In the genomic region with DNA sequence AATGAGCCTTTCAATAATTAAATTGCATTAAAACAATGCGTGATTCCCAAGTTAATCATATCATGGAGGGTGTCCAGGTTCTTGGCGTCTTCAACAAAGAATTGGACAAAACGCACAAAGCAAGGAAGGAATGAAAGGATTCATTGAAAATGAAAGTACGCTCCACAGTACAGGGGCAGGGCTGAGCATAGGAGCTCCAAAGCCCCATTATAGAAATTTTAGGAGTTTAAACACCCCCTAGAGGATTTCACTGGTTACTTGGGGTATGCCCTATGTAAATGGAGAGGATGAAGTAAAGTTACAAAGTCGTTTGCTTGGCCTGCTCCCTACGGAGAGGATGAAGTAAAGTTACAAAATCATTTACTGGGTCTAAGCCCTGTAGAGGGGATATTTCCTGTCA, we compare ENCODE assay signal across 25 cellular contexts.
"Had no signal": no experiment of that assay in that cellular context is flagged by ENCODE, and none has a peak within 500 bp of the region (broad histone marks: within the 10 kb centered on the region; RNA-seq: fewer than 3 reads in every experiment).

No MANE protein-coding gene starts in this region.

- H3K4me1 Mint-ChIP-seq: activated CD4-positive, alpha-beta memory T cell treated with anti-CD3 and anti-CD28 coated beads, Interleukin-2, amount 10 ng/mL, durations not matched to agents 7 days and 5 days; activated naive CD8-positive, alpha-beta T cell treated with anti-CD3 and anti-CD28 coated beads, Interleukin-2, amount 10 ng/mL, durations not matched to agents 7 days and 5 days; activated T-helper 17 cell treated with anti-CD3 and anti-CD28 coated beads, Interleukin-2, amount 50 U/mL, for 72 hours had no signal

- FAIRE-seq: RCC 7860 had no signal

- H3K4me1 ChIP-seq: adrenal gland, SJSA1 had no signal

- H3K9me3 ChIP-seq: adrenal gland, SJSA1 had no signal

- H3K27ac Mint-ChIP-seq: activated CD4-positive, alpha-beta memory T cell treated with anti-CD3 and anti-CD28 coated beads, Interleukin-2, amount 10 ng/mL, durations not matched to agents 7 days and 5 days; activated naive CD8-positive, alpha-beta T cell treated with anti-CD3 and anti-CD28 coated beads, Interleukin-2, amount 10 ng/mL, durations not matched to agents 7 days and 5 days; activated T-helper 17 cell treated with anti-CD3 and anti-CD28 coated beads, Interleukin-2, amount 50 U/mL, for 72 hours; T-helper 1 cell treated with Interleukin-12 subunit alpha and Interleukin-12 subunit beta and Interleukin-4 antibody, amounts not matched to agents 30 μg/mL and 1 μg/mL, for 36 hours had no signal

- H3K27ac ChIP-seq: adrenal gland, SJSA1 had no signal

- DNase-seq: activated CD4-positive, alpha-beta memory T cell treated with anti-CD3 and anti-CD28 coated beads, Interleukin-2, amount 10 ng/mL, durations not matched to agents 7 days and 5 days; activated CD4-positive, alpha-beta T cell treated with anti-CD3 and anti-CD28 coated beads, Interleukin-2, amount 50 U/mL, for 1 hour; activated CD4-positive, CD25-positive, alpha-beta regulatory T cell; activated gamma-delta T cell; activated naive CD4-positive, alpha-beta T cell treated with anti-CD3 and anti-CD28 coated beads, Interleukin-2, amount 50 U/mL, for 16 hours; activated naive CD8-positive, alpha-beta T cell treated with anti-CD3 and anti-CD28 coated beads, Interleukin-2, amount 10 ng/mL, durations not matched to agents 7 days and 5 days; activated T-cell treated with anti-CD3 and anti-CD28 coated beads for 4 hours; activated T-cell treated with anti-CD3 and anti-CD28 coated beads, Interleukin-2, amount 50 U/mL, for 48 hours; adrenal gland; anterior cingulate cortex; cerebellar nuclear complex; MM.1S; NCI-H1105 treated with DMSO at 0.1 percent for 48 hours; NCI-H1436 treated with DMSO at 0.1 percent for 48 hours; NCI-H187; NCI-H2081; NCI-H510A treated with DMSO at 0.1 percent for 48 hours; NCI-H69; PC-3; SHP77; T-helper 9 cell had no signal

- H3K27me3 Mint-ChIP-seq: activated CD4-positive, alpha-beta memory T cell treated with anti-CD3 and anti-CD28 coated beads, Interleukin-2, amount 10 ng/mL, durations not matched to agents 7 days and 5 days; activated naive CD8-positive, alpha-beta T cell treated with anti-CD3 and anti-CD28 coated beads, Interleukin-2, amount 10 ng/mL, durations not matched to agents 7 days and 5 days; activated T-helper 17 cell treated with anti-CD3 and anti-CD28 coated beads, Interleukin-2, amount 50 U/mL, for 72 hours had no signal

- H3K36me3 Mint-ChIP-seq: activated naive CD8-positive, alpha-beta T cell treated with anti-CD3 and anti-CD28 coated beads, Interleukin-2, amount 10 ng/mL, durations not matched to agents 7 days and 5 days had no signal

- ATAC-seq: activated T-helper 17 cell treated with anti-CD3 and anti-CD28 coated beads, Interleukin-2, amount 50 U/mL, for 72 hours; PC-3 had no signal

- H3K4me3 Mint-ChIP-seq: activated CD4-positive, alpha-beta memory T cell treated with anti-CD3 and anti-CD28 coated beads, Interleukin-2, amount 10 ng/mL, durations not matched to agents 7 days and 5 days; activated naive CD8-positive, alpha-beta T cell treated with anti-CD3 and anti-CD28 coated beads, Interleukin-2, amount 10 ng/mL, durations not matched to agents 7 days and 5 days; activated T-helper 17 cell treated with anti-CD3 and anti-CD28 coated beads, Interleukin-2, amount 50 U/mL, for 72 hours; T-helper 1 cell treated with Interleukin-12 subunit alpha and Interleukin-12 subunit beta and Interleukin-4 antibody, amounts not matched to agents 30 μg/mL and 1 μg/mL, for 36 hours had no signal

- H3K36me3 ChIP-seq: adrenal gland, SJSA1 had no signal

- H3K27me3 ChIP-seq: adrenal gland, SJSA1 had no signal

- H3K4me3 ChIP-seq: adrenal gland, SJSA1 had no signal

- H3K9me3 Mint-ChIP-seq: activated CD4-positive, alpha-beta memory T cell treated with anti-CD3 and anti-CD28 coated beads, Interleukin-2, amount 10 ng/mL, durations not matched to agents 7 days and 5 days; activated naive CD8-positive, alpha-beta T cell treated with anti-CD3 and anti-CD28 coated beads, Interleukin-2, amount 10 ng/mL, durations not matched to agents 7 days and 5 days; activated T-helper 17 cell treated with anti-CD3 and anti-CD28 coated beads, Interleukin-2, amount 50 U/mL, for 72 hours had no signal
